Comparison of ENCODE assay signal across 20 cellular contexts in genomic region chr2:11357428-11357972, GRCh38. TPM values are rescaled to one million over a fixed set of nuclear protein-coding genes. Genes with fewer than 3 reads are reported as not detected.
DNase-seq lines count a peak whose midpoint lies in the region; ATAC-seq, FAIRE-seq and TF ChIP-seq lines count a peak whose summit lies in the region.
"Had no signal": no experiment of that assay in that cellular context is flagged by ENCODE, and none has a peak within 500 bp of the region (broad histone marks: within the 10 kb centered on the region; RNA-seq: fewer than 3 reads in every experiment).

No MANE protein-coding gene starts in this region.

- H3K4me3 ChIP-seq in choroid plexus epithelial cell (ENCODE audit: low read depth, low read length) (no peak overlapping the region), left lung (no peak overlapping the region)
- H3K4me3 ChIP-seq in naive thymus-derived CD4-positive, alpha-beta T cell (ENCODE audit: low read length), result no peak overlapping the region
- H3K4me3 ChIP-seq: Peyer's patch, skin epidermis, suprapubic skin had no signal

- H3K4me1 ChIP-seq in left lung, result peaks cover 6 to 15% of the 10 kb centered on the region in 2 donors
- H3K4me1 ChIP-seq in naive thymus-derived CD4-positive, alpha-beta T cell (ENCODE audit: control insufficient read depth in 2 of 2, insufficient read depth in 2 of 2, low read length in 2 of 2), result no peaks in the 10 kb centered on the region

- intact Hi-C loops in left lung (cut with DNase I) (no loop called here), sciatic nerve (cut with DNase I) (no loop called here)
- intact Hi-C loops in naive thymus-derived CD4-positive, alpha-beta T cell (cut with micrococcal nuclease), result no loop called here

- FAIRE-seq in frontal cortex (lab: Jason Lieb, UNC), result no peak

- H3K27ac ChIP-seq in left lung, result no peak overlapping the region
- H3K27ac ChIP-seq in naive thymus-derived CD4-positive, alpha-beta T cell (ENCODE audit: low read depth, low read length), result no peak overlapping the region
- H3K27ac ChIP-seq: HL-60, KMS-11, skin epidermis, suprapubic skin had no signal

- TF ChIP-seq CTCF in choroid plexus epithelial cell (conservative IDR thresholded peaks at IDR 0.05; ENCODE audit: low read depth, low read length), result no peak
- TF ChIP-seq CTCF in left lung (IDR thresholded peaks at IDR 0.05), result no peak

- H3K27ac Mint-ChIP-seq in naive thymus-derived CD4-positive, alpha-beta T cell, result no peak overlapping the region
- H3K27ac Mint-ChIP-seq: dendritic cell treated with granulocyte-macrophage colony-stimulating factor and Interleukin-4, amounts not matched to agents 40 ng/mL and 50 ng/mL, for 4 days had no signal

- no peaks in the 10 kb centered on the region for H3K36me3 ChIP-seq in left lung
- H3K36me3 ChIP-seq in naive thymus-derived CD4-positive, alpha-beta T cell (ENCODE audit: control insufficient read depth in 2 of 3, insufficient read depth in 3 of 3, low read length in 3 of 3), result no peaks in the 10 kb centered on the region
- H3K36me3 ChIP-seq: Peyer's patch, suprapubic skin had no signal

- ATAC-seq in left lung (peak; percentile 85), sciatic nerve (peak; percentile 70), GM21786 (IDR thresholded peaks at IDR 0.05; ENCODE audit: unreplicated experiment) (no peak)
- ATAC-seq in naive thymus-derived CD4-positive, alpha-beta T cell, result no peak

- CTCF ChIA-PET in naive thymus-derived CD4-positive, alpha-beta T cell (lab: Charles Lee), result no interaction called here

- H3K9me3 Mint-ChIP-seq in naive thymus-derived CD4-positive, alpha-beta T cell, result no peaks in the 10 kb centered on the region
- H3K9me3 Mint-ChIP-seq: dendritic cell treated with granulocyte-macrophage colony-stimulating factor and Interleukin-4, amounts not matched to agents 40 ng/mL and 50 ng/mL, for 4 days had no signal

- no peaks in the 10 kb centered on the region for H3K27me3 ChIP-seq in left lung
- H3K27me3 ChIP-seq in naive thymus-derived CD4-positive, alpha-beta T cell (ENCODE audit: control insufficient read depth in 2 of 2, insufficient read depth in 2 of 2, low read length in 2 of 2), result no peaks in the 10 kb centered on the region
- H3K27me3 ChIP-seq: Peyer's patch, suprapubic skin had no signal

- H3K27me3 Mint-ChIP-seq in naive thymus-derived CD4-positive, alpha-beta T cell, result peaks cover 0 to 10% (median 0%) of the 10 kb centered on the region in 5 donors

- POLR2A ChIA-PET in naive thymus-derived CD4-positive, alpha-beta T cell (lab: Charles Lee), result no interaction called here

- H3K4me3 Mint-ChIP-seq in naive thymus-derived CD4-positive, alpha-beta T cell, result no peak overlapping the region
- H3K4me3 Mint-ChIP-seq: dendritic cell treated with granulocyte-macrophage colony-stimulating factor and Interleukin-4, amounts not matched to agents 40 ng/mL and 50 ng/mL, for 4 days had no signal

- DNase-seq in HT-29 (ENCODE audit: low spot score) (peak; percentile 71), choroid plexus epithelial cell (ENCODE audit: low read depth) (peak; percentile 36), left lung (no peak), sciatic nerve (ENCODE audit: low spot score) (no peak), DMS53 (lab: John Stamatoyannopoulos, UW) (no peak), frontal cortex (ENCODE audit: low spot score in 2 of 2) (no peak)
- no peak for DNase-seq in naive thymus-derived CD4-positive, alpha-beta T cell
- DNase-seq: activated CD4-positive, alpha-beta T cell treated with anti-CD3 and anti-CD28 coated beads, Interleukin-2, amount 50 U/mL, for 1 hour; activated naive CD4-positive, alpha-beta T cell treated with anti-CD3 and anti-CD28 coated beads, Interleukin-2, amount 50 U/mL, for 16 hours; activated T-cell treated with anti-CD3 and anti-CD28 coated beads for 4 hours; AML-193; NCI-H1105 treated with DMSO at 0.1 percent for 48 hours; NCI-H2171 had no signal

- H3K9me3 ChIP-seq in left lung, result no peaks in the 10 kb centered on the region
- no peaks in the 10 kb centered on the region for H3K9me3 ChIP-seq in naive thymus-derived CD4-positive, alpha-beta T cell (ENCODE audit: control insufficient read depth in 2 of 3, low read length in 3 of 3)
- H3K9me3 ChIP-seq: Peyer's patch, suprapubic skin had no signal

- no peaks in the 10 kb centered on the region for H3K4me1 Mint-ChIP-seq in naive thymus-derived CD4-positive, alpha-beta T cell

- no peaks in the 10 kb centered on the region for H3K36me3 Mint-ChIP-seq in naive thymus-derived CD4-positive, alpha-beta T cell

RNA-seq across cellular contexts. Expression of gene ROCK2, which starts 13.1 kb away (rescaled TPM):
- total RNA-seq in HT-29 (2014; rRNA removed; shearing (Covaris generic)), result 37.1 and 39.4 TPM in 2 replicates
- total RNA-seq in left lung, result 10 to 100 TPM; 49.4 to 59.0 TPM
- total RNA-seq in sciatic nerve, result 91.6 TPM
- total RNA-seq in naive thymus-derived CD4-positive, alpha-beta T cell, result 10 to 100 TPM; 12.0 to 23.9 (median 18.8) TPM
- polyA plus RNA-seq in naive thymus-derived CD4-positive, alpha-beta T cell, result 10 to 100 TPM; 13.2 to 16.2 TPM
- 50.5 TPM for total RNA-seq in frontal cortex

Comparison
In these comparisons a context has a peak if more than half of its experiments do, and no peak if none do; other contexts are left out.
1. DNase-seq: peak in HT-29 (single experiment) and choroid plexus epithelial cell (single experiment); none in left lung (0 of 2), sciatic nerve (single experiment), DMS53 (single experiment), naive thymus-derived CD4-positive, alpha-beta T cell (0 of 9) and frontal cortex (0 of 2).
2. ATAC-seq: peak in left lung (single experiment) and sciatic nerve (single experiment); none in GM21786 (single experiment) and naive thymus-derived CD4-positive, alpha-beta T cell (single experiment).